In genomic region chr4:128862608-128863313, GRCh38 we compare ENCODE assay signal across 8 cellular contexts. TPM values are rescaled to one million over a fixed set of nuclear protein-coding genes. Genes with fewer than 3 reads are reported as not detected.
DNase-seq lines count a peak whose midpoint lies in the region; ATAC-seq and TF ChIP-seq lines count a peak whose summit lies in the region.

No MANE protein-coding gene starts in this region.

- peak; percentile 73 for DNase-seq in activated CD4-positive, alpha-beta T cell treated with anti-CD3 and anti-CD28 coated beads, Interleukin-2, amount 10 ng/mL, durations not matched to agents 24 days and 14 days
- DNase-seq in stimulated activated effector memory CD8-positive, alpha-beta T cell treated with anti-CD3 and anti-CD28 coated beads, Interleukin-12 subunit alpha, Interleukin-12 subunit beta, amount 100 ng/mL, for 72 hours (ENCODE audit: low spot score in 2 of 2): peak; percentile 9 to 60
- DNase-seq in hippocampal formation (lab: John Stamatoyannopoulos, UW) (no peak), head of caudate nucleus (no peak), GM03348 (ENCODE audit: low spot score) (no peak)

- H3K9me3 Mint-ChIP-seq in activated CD4-positive, alpha-beta T cell treated with anti-CD3 and anti-CD28 coated beads, Interleukin-2, amount 10 ng/mL, durations not matched to agents 24 days and 14 days: no peaks in the 10 kb centered on the region
- no peaks in the 10 kb centered on the region for H3K9me3 Mint-ChIP-seq in stimulated activated effector memory CD8-positive, alpha-beta T cell treated with anti-CD3 and anti-CD28 coated beads, Interleukin-12 subunit alpha, Interleukin-12 subunit beta, amount 100 ng/mL, for 72 hours

- H3K4me1 ChIP-seq in endocrine pancreas (ENCODE audit: control insufficient read depth, insufficient read depth, low read length): no peaks in the 10 kb centered on the region

- H3K4me1 Mint-ChIP-seq in activated CD4-positive, alpha-beta T cell treated with anti-CD3 and anti-CD28 coated beads, Interleukin-2, amount 10 ng/mL, durations not matched to agents 24 days and 14 days: peaks cover 46% of the 10 kb centered on the region
- H3K4me1 Mint-ChIP-seq in stimulated activated effector memory CD8-positive, alpha-beta T cell treated with anti-CD3 and anti-CD28 coated beads, Interleukin-12 subunit alpha, Interleukin-12 subunit beta, amount 100 ng/mL, for 72 hours: peaks cover 60% of the 10 kb centered on the region

- no peaks in the 10 kb centered on the region for H3K27me3 Mint-ChIP-seq in activated CD4-positive, alpha-beta T cell treated with anti-CD3 and anti-CD28 coated beads, Interleukin-2, amount 10 ng/mL, durations not matched to agents 24 days and 14 days

- peak overlapping the region; percentile 86 for H3K27ac Mint-ChIP-seq in activated CD4-positive, alpha-beta T cell treated with anti-CD3 and anti-CD28 coated beads, Interleukin-2, amount 10 ng/mL, durations not matched to agents 24 days and 14 days
- H3K27ac Mint-ChIP-seq in stimulated activated effector memory CD8-positive, alpha-beta T cell treated with anti-CD3 and anti-CD28 coated beads, Interleukin-12 subunit alpha, Interleukin-12 subunit beta, amount 100 ng/mL, for 72 hours: peak overlapping the region; percentile 84

- H3K4me3 ChIP-seq in endocrine pancreas (ENCODE audit: control insufficient read depth, insufficient read depth, low read length): no peak overlapping the region

- intact Hi-C loops in activated CD4-positive, alpha-beta T cell treated with anti-CD3 and anti-CD28 coated beads, Interleukin-2, amount 10 ng/mL, durations not matched to agents 24 days and 14 days (cut with micrococcal nuclease): loop anchor here (1.0 to 5.0 kb wide), 7 partner anchors 8 to 672 kb away; partner anchors contain the start of genes PGRMC2 and SCLT1
- intact Hi-C loops in head of caudate nucleus (cut with DNase I): loop anchor here (5.0 kb wide), 2 partner anchors 55 to 290 kb away; partner anchors contain the start of gene JADE1

- peak; percentile 19 for TF ChIP-seq POLR2A in GM18526 (IDR thresholded peaks at IDR 0.05; ENCODE audit: extremely low read depth, insufficient read length)

- H3K9ac ChIP-seq in endocrine pancreas (ENCODE audit: control insufficient read depth, insufficient read depth, low read length): peak overlapping the region; percentile 23

- ATAC-seq in HG02885 (IDR thresholded peaks at IDR 0.05; ENCODE audit: poor library complexity, unreplicated experiment): peak; percentile 74
- peak; percentile 95 for ATAC-seq in stimulated activated effector memory CD8-positive, alpha-beta T cell treated with anti-CD3 and anti-CD28 coated beads, Interleukin-12 subunit alpha, Interleukin-12 subunit beta, amount 100 ng/mL, for 72 hours

- H3K36me3 Mint-ChIP-seq in activated CD4-positive, alpha-beta T cell treated with anti-CD3 and anti-CD28 coated beads, Interleukin-2, amount 10 ng/mL, durations not matched to agents 24 days and 14 days (ENCODE audit: low read depth): peaks cover 59% of the 10 kb centered on the region
- H3K36me3 Mint-ChIP-seq in stimulated activated effector memory CD8-positive, alpha-beta T cell treated with anti-CD3 and anti-CD28 coated beads, Interleukin-12 subunit alpha, Interleukin-12 subunit beta, amount 100 ng/mL, for 72 hours: peaks cover 93% of the 10 kb centered on the region

- H3K36me3 ChIP-seq in endocrine pancreas (ENCODE audit: control insufficient read depth, insufficient read depth, low read length): peaks cover 5% of the 10 kb centered on the region

- H3K27me3 ChIP-seq in endocrine pancreas (ENCODE audit: control insufficient read depth, insufficient read depth, low read length): no peaks in the 10 kb centered on the region

- peak overlapping the region; percentile 42 for H3K4me3 Mint-ChIP-seq in activated CD4-positive, alpha-beta T cell treated with anti-CD3 and anti-CD28 coated beads, Interleukin-2, amount 10 ng/mL, durations not matched to agents 24 days and 14 days
- H3K4me3 Mint-ChIP-seq in stimulated activated effector memory CD8-positive, alpha-beta T cell treated with anti-CD3 and anti-CD28 coated beads, Interleukin-12 subunit alpha, Interleukin-12 subunit beta, amount 100 ng/mL, for 72 hours: peak overlapping the region; percentile 29

- H3K9me3 ChIP-seq in endocrine pancreas (ENCODE audit: control insufficient read depth, low read length): no peaks in the 10 kb centered on the region

RNA-seq across cellular contexts. Expression of gene JADE1, which starts 53.3 kb away (rescaled TPM):
- total RNA-seq in activated CD4-positive, alpha-beta T cell treated with anti-CD3 and anti-CD28 coated beads, Interleukin-2, amount 10 ng/mL, durations not matched to agents 24 days and 14 days: 42.6 and 47.0 TPM in 2 replicates

Comparison
In these comparisons a context has a peak if more than half of its experiments do, and no peak if none do; other contexts are left out.
1. DNase-seq: peak in activated CD4-positive, alpha-beta T cell treated with anti-CD3 and anti-CD28 coated beads, Interleukin-2, amount 10 ng/mL, durations not matched to agents 24 days and 14 days (single experiment) and stimulated activated effector memory CD8-positive, alpha-beta T cell treated with anti-CD3 and anti-CD28 coated beads, Interleukin-12 subunit alpha, Interleukin-12 subunit beta, amount 100 ng/mL, for 72 hours (2 of 2); none in hippocampal formation (0 of 2), head of caudate nucleus (0 of 42) and GM03348 (single experiment).